1 cellular context compared by ENCODE assay signal in genomic region chr1:46369542-46370213, GRCh38.
TF ChIP-seq lines count a peak whose summit lies in the region.

No MANE protein-coding gene starts in this region.

TF ChIP-seq in SK-N-SH, 30 proteins besides CTCF, POLR2A, EP300 and RAD21 (continued from another document):
- TF ChIP-seq REST (IDR thresholded peaks at IDR 0.05; ENCODE audit: low read depth, low read length) (no peak), JUND (IDR thresholded peaks at IDR 0.05) (no peak), RCOR1 (IDR thresholded peaks at IDR 0.05; ENCODE audit: low read length) (no peak), TAF1 (IDR thresholded peaks at IDR 0.05; ENCODE audit: borderline replicate concordance, low read depth, low read length) (no peak), SIN3A (IDR thresholded peaks at IDR 0.05; ENCODE audit: borderline replicate concordance, low read depth, low read length) (no peak)
